ENCODE assay signal across 7 cellular contexts in genomic region chr18:56748698-56749268, GRCh38.
DNase-seq lines count a peak whose midpoint lies in the region; ATAC-seq and TF ChIP-seq lines count a peak whose summit lies in the region.

No MANE protein-coding gene starts in this region.

- H3K4me3 ChIP-seq in GM06990 (replicated peaks; ENCODE audit: low read depth, low read length) (no peak overlapping the region), SU-DHL-6 (ENCODE audit: insufficient read depth, low read length, poor library complexity, severe bottlenecking) (no peak overlapping the region)

- no peaks in the 10 kb centered on the region for H3K79me2 ChIP-seq in SU-DHL-6 (ENCODE audit: insufficient read depth, low read length)

- DNase-seq in GM06990 (ENCODE audit: extremely low read depth, insufficient read length) (no peak), NCI-H1105 treated with DMSO at 0.1 percent for 48 hours (lab: John Stamatoyannopoulos, UW) (peak; percentile 70), germinal center (ENCODE audit: low spot score) (peak; percentile 12), smooth muscle cell of the brain vasculature (ENCODE audit: low read depth, low spot score) (peak; percentile 17)

- no peaks in the 10 kb centered on the region for H4K20me1 ChIP-seq in SU-DHL-6 (ENCODE audit: low read depth, low read length)

- peak; percentile 32 for TF ChIP-seq CTCF in GM06990 (IDR thresholded peaks at IDR 0.05; ENCODE audit: insufficient read depth, low read length, poor library complexity, severe bottlenecking)
- peak; percentile 52 for TF ChIP-seq CTCF in SU-DHL-6 (IDR thresholded peaks at IDR 0.05; ENCODE audit: insufficient read depth, low read length, poor library complexity, severe bottlenecking)

- no peak overlapping the region for H3K9ac ChIP-seq in SU-DHL-6 (ENCODE audit: low read length)

- no peaks in the 10 kb centered on the region for H3F3A ChIP-seq in SU-DHL-6 (ENCODE audit: insufficient read depth)

- H3K9me3 ChIP-seq in SU-DHL-6 (ENCODE audit: insufficient read depth, low read length), result no peaks in the 10 kb centered on the region

- H3K27ac ChIP-seq in SU-DHL-6 (ENCODE audit: low read depth, low read length), result no peak overlapping the region

- no peaks in the 10 kb centered on the region for H3K36me3 ChIP-seq in GM06990 (ENCODE audit: control insufficient read depth, insufficient read depth, low read length)
- no peaks in the 10 kb centered on the region for H3K36me3 ChIP-seq in SU-DHL-6 (ENCODE audit: low read length)

- no peaks in the 10 kb centered on the region for H3K9me2 ChIP-seq in SU-DHL-6 (replicated peaks; ENCODE audit: insufficient read depth, low read length)

- H2AFZ ChIP-seq in SU-DHL-6 (ENCODE audit: low read depth, low read length, severe bottlenecking), result no peak overlapping the region

- ATAC-seq in HG02973 (IDR thresholded peaks at IDR 0.05; ENCODE audit: unreplicated experiment) (no peak), HG03457 (IDR thresholded peaks at IDR 0.05; ENCODE audit: unreplicated experiment) (no peak)

- no peak overlapping the region for H3K4me2 ChIP-seq in SU-DHL-6 (ENCODE audit: low read depth, low read length, poor library complexity, severe bottlenecking)

- no peaks in the 10 kb centered on the region for H3K27me3 ChIP-seq in GM06990 (replicated peaks; ENCODE audit: control insufficient read depth, insufficient read depth, low read length)
- H3K27me3 ChIP-seq in SU-DHL-6 (ENCODE audit: low read length), result no peaks in the 10 kb centered on the region
